8 cellular contexts compared by ENCODE assay signal in genomic region chr12:93440043-93440835, GRCh38. TPM values are rescaled to one million over a fixed set of nuclear protein-coding genes. Genes with fewer than 3 reads are reported as not detected.
DNase-seq lines count a peak whose midpoint lies in the region; ATAC-seq and TF ChIP-seq lines count a peak whose summit lies in the region.

No MANE protein-coding gene starts in this region.

- WGBS in suprapubic skin, result 17% methylated on average over 12 of the region's 12 CpGs

- TF ChIP-seq POLR2A in suprapubic skin (IDR thresholded peaks at IDR 0.05), result no peak

- ATAC-seq in GM18909 (IDR thresholded peaks at IDR 0.05; ENCODE audit: poor library complexity, unreplicated experiment), result no peak
- no peak for ATAC-seq in GM19452 (IDR thresholded peaks at IDR 0.05; ENCODE audit: unreplicated experiment)

- no peaks in the 10 kb centered on the region for H3K27me3 Mint-ChIP-seq in activated CD4-positive, alpha-beta T cell treated with anti-CD3 and anti-CD28 coated beads, Interleukin-2, amount 10 ng/mL, durations not matched to agents 7 days and 5 days
- H3K27me3 Mint-ChIP-seq in activated T-helper 2 cell treated with anti-CD3 and anti-CD28 coated beads, Interferon-gamma antibody, Interleukin-2, Interleukin-4, amounts not matched to agents 10 μg/mL and 5 μg/mL and 100 μg/mL, durations not matched to agents 14 hours and 24 hours and 36 hours (ENCODE audit: low read depth), result no peaks in the 10 kb centered on the region
- H3K27me3 Mint-ChIP-seq in immature natural killer cell (ENCODE audit: low read depth in 3 of 3), result peaks cover 5 to 13% (median 7%) of the 10 kb centered on the region in 3 donors

- no peaks in the 10 kb centered on the region for H3K9me3 Mint-ChIP-seq in activated CD4-positive, alpha-beta T cell treated with anti-CD3 and anti-CD28 coated beads, Interleukin-2, amount 10 ng/mL, durations not matched to agents 7 days and 5 days
- no peaks in the 10 kb centered on the region for H3K9me3 Mint-ChIP-seq in activated T-helper 2 cell treated with anti-CD3 and anti-CD28 coated beads, Interferon-gamma antibody, Interleukin-2, Interleukin-4, amounts not matched to agents 10 μg/mL and 5 μg/mL and 100 μg/mL, durations not matched to agents 14 hours and 24 hours and 36 hours
- no peaks in the 10 kb centered on the region for H3K9me3 Mint-ChIP-seq in immature natural killer cell

- H3K27me3 ChIP-seq in suprapubic skin, result no peaks in the 10 kb centered on the region

- TF ChIP-seq EP300 in suprapubic skin (IDR thresholded peaks at IDR 0.05), result no peak

- peaks cover 65% of the 10 kb centered on the region for H3K4me1 Mint-ChIP-seq in activated CD4-positive, alpha-beta T cell treated with anti-CD3 and anti-CD28 coated beads, Interleukin-2, amount 10 ng/mL, durations not matched to agents 7 days and 5 days
- H3K4me1 Mint-ChIP-seq in activated T-helper 2 cell treated with anti-CD3 and anti-CD28 coated beads, Interferon-gamma antibody, Interleukin-2, Interleukin-4, amounts not matched to agents 10 μg/mL and 5 μg/mL and 100 μg/mL, durations not matched to agents 14 hours and 24 hours and 36 hours (ENCODE audit: low read depth), result peaks cover 46% of the 10 kb centered on the region
- peaks cover 54 to 68% of the 10 kb centered on the region in 2 donors for H3K4me1 Mint-ChIP-seq in immature natural killer cell

- POLR2A ChIA-PET in activated CD4-positive, alpha-beta T cell treated with anti-CD3 and anti-CD28 coated beads, Interleukin-2, amount 10 ng/mL, durations not matched to agents 7 days and 5 days (lab: Charles Lee), result no interaction called here

- no peaks in the 10 kb centered on the region for H3K36me3 ChIP-seq in suprapubic skin

- intact Hi-C loops in activated T-helper 2 cell treated with anti-CD3 and anti-CD28 coated beads, Interferon-gamma antibody, Interleukin-2, Interleukin-4, amounts not matched to agents 10 μg/mL and 5 μg/mL and 100 μg/mL, durations not matched to agents 14 hours and 24 hours and 36 hours (cut with micrococcal nuclease), result loop anchor here (2.0 to 10.0 kb wide), 5 partner anchors 19 to 513 kb away; partner anchors contain the start of genes CRADD, EEA1 and SOCS2

- peak overlapping the region; percentile 86 for H3K4me3 Mint-ChIP-seq in activated CD4-positive, alpha-beta T cell treated with anti-CD3 and anti-CD28 coated beads, Interleukin-2, amount 10 ng/mL, durations not matched to agents 7 days and 5 days
- peak overlapping the region; percentile 98 for H3K4me3 Mint-ChIP-seq in activated T-helper 2 cell treated with anti-CD3 and anti-CD28 coated beads, Interferon-gamma antibody, Interleukin-2, Interleukin-4, amounts not matched to agents 10 μg/mL and 5 μg/mL and 100 μg/mL, durations not matched to agents 14 hours and 24 hours and 36 hours (ENCODE audit: low read depth)
- H3K4me3 Mint-ChIP-seq in immature natural killer cell, result peak overlapping the region; percentile 91 to 98 (median 96)

- H3K9me3 ChIP-seq in suprapubic skin, result no peaks in the 10 kb centered on the region

- no peak for TF ChIP-seq CTCF in suprapubic skin (IDR thresholded peaks at IDR 0.05)

- H3K27ac Mint-ChIP-seq in activated CD4-positive, alpha-beta T cell treated with anti-CD3 and anti-CD28 coated beads, Interleukin-2, amount 10 ng/mL, durations not matched to agents 7 days and 5 days, result peak overlapping the region; percentile 93
- H3K27ac Mint-ChIP-seq in activated T-helper 2 cell treated with anti-CD3 and anti-CD28 coated beads, Interferon-gamma antibody, Interleukin-2, Interleukin-4, amounts not matched to agents 10 μg/mL and 5 μg/mL and 100 μg/mL, durations not matched to agents 14 hours and 24 hours and 36 hours, result peak overlapping the region; percentile 94
- peak overlapping the region; percentile 81 to 96 (median 94) for H3K27ac Mint-ChIP-seq in immature natural killer cell

- CTCF ChIA-PET in activated CD4-positive, alpha-beta T cell treated with anti-CD3 and anti-CD28 coated beads, Interleukin-2, amount 10 ng/mL, durations not matched to agents 7 days and 5 days (lab: Charles Lee), result no interaction called here

- peaks cover 31% of the 10 kb centered on the region for H3K4me1 ChIP-seq in suprapubic skin

- DNase-seq in activated CD4-positive, alpha-beta T cell treated with anti-CD3 and anti-CD28 coated beads, Interleukin-2, amount 10 ng/mL, durations not matched to agents 7 days and 5 days, result no peak
- DNase-seq in activated CD4-positive, alpha-beta T cell treated with anti-CD3 and anti-CD28 coated beads, Interleukin-2, amount 50 U/mL, for 4 hours, result no peak
- no peak for DNase-seq in activated T-helper 2 cell treated with anti-CD3 and anti-CD28 coated beads, Interferon-gamma antibody, Interleukin-2, Interleukin-4, amounts not matched to agents 10 μg/mL and 5 μg/mL and 100 μg/mL, durations not matched to agents 14 hours and 24 hours and 36 hours (ENCODE audit: low spot score)
- DNase-seq in immature natural killer cell (no peak), suprapubic skin (ENCODE audit: low spot score in 2 of 2) (no peak), NCI-H510A (lab: John Stamatoyannopoulos, UW) (no peak)

- H3K4me3 ChIP-seq in suprapubic skin, result peak overlapping the region; percentile 99

- no peak overlapping the region for H3K27ac ChIP-seq in suprapubic skin

- peaks cover 8% of the 10 kb centered on the region for H3K36me3 Mint-ChIP-seq in activated CD4-positive, alpha-beta T cell treated with anti-CD3 and anti-CD28 coated beads, Interleukin-2, amount 10 ng/mL, durations not matched to agents 7 days and 5 days (ENCODE audit: low read depth)
- H3K36me3 Mint-ChIP-seq in activated T-helper 2 cell treated with anti-CD3 and anti-CD28 coated beads, Interferon-gamma antibody, Interleukin-2, Interleukin-4, amounts not matched to agents 10 μg/mL and 5 μg/mL and 100 μg/mL, durations not matched to agents 14 hours and 24 hours and 36 hours (ENCODE audit: low read depth), result peaks cover 16% of the 10 kb centered on the region
- no peaks in the 10 kb centered on the region for H3K36me3 Mint-ChIP-seq in immature natural killer cell

RNA-seq across cellular contexts. Expression of gene UBE2N, which starts 1.5 kb away (rescaled TPM):
- total RNA-seq in activated CD4-positive, alpha-beta T cell treated with anti-CD3 and anti-CD28 coated beads, Interleukin-2, amount 10 ng/mL, durations not matched to agents 7 days and 5 days, result 100 to 1,000 TPM; 157 to 189 TPM
- 258 and 261 TPM in 2 replicates for total RNA-seq in activated T-helper 2 cell treated with anti-CD3 and anti-CD28 coated beads, Interferon-gamma antibody, Interleukin-2, Interleukin-4, amounts not matched to agents 10 μg/mL and 5 μg/mL and 100 μg/mL, durations not matched to agents 14 hours and 24 hours and 36 hours
- polyA plus RNA-seq in immature natural killer cell, result 100 to 1,000 TPM; 135 to 193 (median 142) TPM
- total RNA-seq in suprapubic skin, result 10 to 100 TPM; 23.1 to 71.3 (median 54.3) TPM

RNA-seq across cellular contexts. Expression of gene MRPL42, which starts 27.1 kb away (rescaled TPM):
- total RNA-seq in activated CD4-positive, alpha-beta T cell treated with anti-CD3 and anti-CD28 coated beads, Interleukin-2, amount 10 ng/mL, durations not matched to agents 7 days and 5 days, result 10 to 100 TPM; 55.6 to 69.0 TPM
- total RNA-seq in activated T-helper 2 cell treated with anti-CD3 and anti-CD28 coated beads, Interferon-gamma antibody, Interleukin-2, Interleukin-4, amounts not matched to agents 10 μg/mL and 5 μg/mL and 100 μg/mL, durations not matched to agents 14 hours and 24 hours and 36 hours, result 80.5 and 89.3 TPM in 2 replicates
- 10 to 100 TPM; 64.2 to 92.9 (median 67.6) TPM for polyA plus RNA-seq in immature natural killer cell
- total RNA-seq in suprapubic skin, result 10 to 100 TPM; 49.1 to 52.1 (median 50.8) TPM
